Comparison of ENCODE assay signal across 1 cellular context in the genomic region with DNA sequence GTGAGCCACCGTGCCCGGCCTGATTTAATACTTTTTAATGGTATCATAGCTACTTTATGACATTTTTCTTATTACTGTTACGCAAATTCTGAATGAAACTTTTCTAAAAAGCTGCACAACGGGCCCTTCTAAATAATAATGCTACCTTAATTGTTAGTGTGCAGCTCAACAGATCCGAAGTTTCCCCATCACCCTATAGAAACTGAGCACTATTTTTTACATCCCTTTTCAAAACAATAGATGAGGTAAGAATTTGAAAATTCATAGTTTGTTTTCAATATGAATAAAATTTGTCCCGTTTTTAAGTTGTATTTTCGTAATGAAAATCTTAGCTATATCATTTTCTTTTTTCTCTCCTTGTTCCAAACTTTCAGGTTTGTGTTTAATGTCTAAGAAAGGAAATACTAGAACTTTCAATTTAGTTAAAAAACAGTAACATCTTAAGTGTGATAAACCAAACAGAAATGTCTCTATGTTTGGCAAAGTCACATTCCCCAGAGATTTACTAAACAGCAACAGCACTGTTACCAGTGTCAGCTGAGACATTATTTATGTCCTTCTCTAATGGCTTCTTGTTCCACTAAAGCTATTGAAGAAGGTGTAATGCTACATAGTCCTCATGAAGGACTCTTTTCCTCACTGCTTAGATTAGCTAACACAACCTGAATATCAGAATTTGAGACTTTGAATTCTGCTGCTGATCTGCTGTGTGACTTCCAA.
TF ChIP-seq lines count a peak whose summit lies in the region.

No MANE protein-coding gene starts in this region.

TF ChIP-seq in WTC11, 78 proteins besides CTCF, POLR2A, EP300 and RAD21 (continued from another document):
- TF ChIP-seq HMGXB4 (CRISPR knock-in tag; IDR thresholded peaks at IDR 0.05) (no peak), ZNF317 (CRISPR knock-in tag; IDR thresholded peaks at IDR 0.05; ENCODE audit: borderline replicate concordance, low read depth) (no peak), ZNF396 (CRISPR knock-in tag; IDR thresholded peaks at IDR 0.05; ENCODE audit: borderline replicate concordance) (no peak), ZNF532 (CRISPR knock-in tag; IDR thresholded peaks at IDR 0.05; ENCODE audit: borderline replicate concordance) (no peak), NFYB (CRISPR knock-in tag; conservative IDR thresholded peaks at IDR 0.05; ENCODE audit: low read depth) (no peak), CDX4 (CRISPR knock-in tag; IDR thresholded peaks at IDR 0.05; ENCODE audit: borderline replicate concordance) (no peak), KAT7 (CRISPR knock-in tag; IDR thresholded peaks at IDR 0.05; ENCODE audit: borderline replicate concordance) (no peak)
- TF ChIP-seq, protein P1, sequence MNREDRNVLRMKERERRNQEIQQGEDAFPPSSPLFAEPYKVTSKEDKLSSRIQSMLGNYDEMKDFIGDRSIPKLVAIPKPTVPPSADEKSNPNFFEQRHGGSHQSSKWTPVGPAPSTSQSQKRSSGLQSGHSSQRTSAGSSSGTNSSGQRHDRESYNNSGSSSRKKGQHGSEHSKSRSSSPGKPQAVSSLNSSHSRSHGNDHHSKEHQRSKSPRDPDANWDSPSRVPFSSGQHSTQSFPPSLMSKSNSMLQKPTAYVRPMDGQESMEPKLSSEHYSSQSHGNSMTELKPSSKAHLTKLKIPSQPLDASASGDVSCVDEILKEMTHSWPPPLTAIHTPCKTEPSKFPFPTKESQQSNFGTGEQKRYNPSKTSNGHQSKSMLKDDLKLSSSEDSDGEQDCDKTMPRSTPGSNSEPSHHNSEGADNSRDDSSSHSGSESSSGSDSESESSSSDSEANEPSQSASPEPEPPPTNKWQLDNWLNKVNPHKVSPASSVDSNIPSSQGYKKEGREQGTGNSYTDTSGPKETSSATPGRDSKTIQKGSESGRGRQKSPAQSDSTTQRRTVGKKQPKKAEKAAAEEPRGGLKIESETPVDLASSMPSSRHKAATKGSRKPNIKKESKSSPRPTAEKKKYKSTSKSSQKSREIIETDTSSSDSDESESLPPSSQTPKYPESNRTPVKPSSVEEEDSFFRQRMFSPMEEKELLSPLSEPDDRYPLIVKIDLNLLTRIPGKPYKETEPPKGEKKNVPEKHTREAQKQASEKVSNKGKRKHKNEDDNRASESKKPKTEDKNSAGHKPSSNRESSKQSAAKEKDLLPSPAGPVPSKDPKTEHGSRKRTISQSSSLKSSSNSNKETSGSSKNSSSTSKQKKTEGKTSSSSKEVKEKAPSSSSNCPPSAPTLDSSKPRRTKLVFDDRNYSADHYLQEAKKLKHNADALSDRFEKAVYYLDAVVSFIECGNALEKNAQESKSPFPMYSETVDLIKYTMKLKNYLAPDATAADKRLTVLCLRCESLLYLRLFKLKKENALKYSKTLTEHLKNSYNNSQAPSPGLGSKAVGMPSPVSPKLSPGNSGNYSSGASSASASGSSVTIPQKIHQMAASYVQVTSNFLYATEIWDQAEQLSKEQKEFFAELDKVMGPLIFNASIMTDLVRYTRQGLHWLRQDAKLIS (CRISPR knock-in tag; IDR thresholded peaks at IDR 0.05; ENCODE audit: borderline replicate concordance), result no peak
TF ChIP-seq in WTC11: peak in this region for 0.
